ENCODE assay signal across 11 cellular contexts in genomic region chr9:37033753-37034319, GRCh38. TPM values are rescaled to one million over a fixed set of nuclear protein-coding genes. Genes with fewer than 3 reads are reported as not detected.
DNase-seq lines count a peak whose midpoint lies in the region; ATAC-seq and TF ChIP-seq lines count a peak whose summit lies in the region.
"Had no signal": no experiment of that assay in that cellular context is flagged by ENCODE, and none has a peak within 500 bp of the region (broad histone marks: within the 10 kb centered on the region; RNA-seq: fewer than 3 reads in every experiment).

TSS of gene PAX5 (minus strand) at chr9:37034268. CDS start at chr9:37034031, 237 bp downstream.

- TF ChIP-seq EP300 in suprapubic skin (IDR thresholded peaks at IDR 0.05) = no peak

- H3K9me3 ChIP-seq in suprapubic skin = no peaks in the 10 kb centered on the region

- peaks cover 100% of the 10 kb centered on the region for H3K27me3 ChIP-seq in suprapubic skin

- H3K27ac Mint-ChIP-seq in activated naive CD4-positive, alpha-beta T cell treated with anti-CD3 and anti-CD28 coated beads, Interleukin-2, amount 50 U/mL, for 24 hours = no peak within 1 kb of the TSS
- H3K27ac Mint-ChIP-seq in activated B cell treated with CpG ODN at 0.5 μM for 24 hours = peak within 1 kb of the TSS; percentile 96

- CTCF ChIA-PET in activated B cell treated with CpG ODN at 0.5 μM for 24 hours (lab: Charles Lee) = interaction anchor here (0.7 to 5.4 kb wide), 6 partner anchors 126 to 304 kb away, joined by 3 to 25 read pairs (median 4); no protein-coding TSS in a partner anchor

- H3K27me3 Mint-ChIP-seq in activated naive CD4-positive, alpha-beta T cell treated with anti-CD3 and anti-CD28 coated beads, Interleukin-2, amount 50 U/mL, for 24 hours = peaks cover 60% of the 10 kb centered on the region
- H3K27me3 Mint-ChIP-seq in activated B cell treated with CpG ODN at 0.5 μM for 24 hours = no peaks in the 10 kb centered on the region

- peaks cover 63% of the 10 kb centered on the region for H3K4me1 ChIP-seq in suprapubic skin

- H3K4me3 Mint-ChIP-seq in activated naive CD4-positive, alpha-beta T cell treated with anti-CD3 and anti-CD28 coated beads, Interleukin-2, amount 50 U/mL, for 24 hours = peak within 1 kb of the TSS; percentile 79
- peak within 1 kb of the TSS; percentile 90 for H3K4me3 Mint-ChIP-seq in activated B cell treated with CpG ODN at 0.5 μM for 24 hours

- H3K9me3 Mint-ChIP-seq in activated naive CD4-positive, alpha-beta T cell treated with anti-CD3 and anti-CD28 coated beads, Interleukin-2, amount 50 U/mL, for 24 hours = no peaks in the 10 kb centered on the region
- no peaks in the 10 kb centered on the region for H3K9me3 Mint-ChIP-seq in activated B cell treated with CpG ODN at 0.5 μM for 24 hours

- DNase-seq in activated naive CD4-positive, alpha-beta T cell (lab: John Stamatoyannopoulos, UW) = no peak
- DNase-seq in activated B cell treated with CpG ODN at 0.5 μM for 24 hours (no peak), kidney tubule cell (ENCODE audit: low spot score) (peak; percentile 25), suprapubic skin (ENCODE audit: low spot score in 2 of 2) (peak in 1 of 2 donors; percentile 68), NOMO-1 treated with DMSO at 0.1 percent for 48 hours (lab: John Stamatoyannopoulos, UW; ENCODE audit: unreplicated experiment) (no peak), posterior vena cava (ENCODE audit: low spot score) (no peak), left colon (no peak)
- DNase-seq: activated CD4-positive, alpha-beta T cell treated with anti-CD3 and anti-CD28 coated beads, Interleukin-2, amount 50 U/mL, for 4 hours; substantia nigra had no signal

- H3K36me3 Mint-ChIP-seq in activated naive CD4-positive, alpha-beta T cell treated with anti-CD3 and anti-CD28 coated beads, Interleukin-2, amount 50 U/mL, for 24 hours = peaks cover 4% of the 10 kb centered on the region
- peaks cover 56% of the 10 kb centered on the region for H3K36me3 Mint-ChIP-seq in activated B cell treated with CpG ODN at 0.5 μM for 24 hours (ENCODE audit: low read depth)

- ATAC-seq in activated B cell treated with CpG ODN at 0.5 μM for 24 hours (ENCODE audit: low read depth) = no peak
- no peak for ATAC-seq in left colon

- peak within 1 kb of the TSS; percentile 41 for H3K4me3 ChIP-seq in suprapubic skin

- no peaks in the 10 kb centered on the region for H3K36me3 ChIP-seq in suprapubic skin

- H3K4me1 Mint-ChIP-seq in activated naive CD4-positive, alpha-beta T cell treated with anti-CD3 and anti-CD28 coated beads, Interleukin-2, amount 50 U/mL, for 24 hours = peaks cover 58% of the 10 kb centered on the region
- peaks cover 72% of the 10 kb centered on the region for H3K4me1 Mint-ChIP-seq in activated B cell treated with CpG ODN at 0.5 μM for 24 hours

- TF ChIP-seq POLR2A in suprapubic skin (IDR thresholded peaks at IDR 0.05) = no peak

- intact Hi-C loops in activated B cell treated with CpG ODN at 0.5 μM for 24 hours (cut with micrococcal nuclease) = loop anchor here (1.0 to 5.0 kb wide), 6 partner anchors 86 to 453 kb away; partner anchors contain the start of genes POLR1E and ZCCHC7
- intact Hi-C loops in posterior vena cava (cut with DNase I) = no loop called here
- intact Hi-C loops in left colon (cut with DNase I, micrococcal nuclease) = loop anchor here in 1 of 2 donors (10.0 kb wide), 1 partner anchor 49 kb away; no protein-coding TSS in a partner anchor

- TF ChIP-seq CTCF in activated B cell treated with CpG ODN at 0.5 μM for 24 hours (IDR thresholded peaks at IDR 0.05) = no peak
- no peak for TF ChIP-seq CTCF in suprapubic skin (IDR thresholded peaks at IDR 0.05)

- no peak within 1 kb of the TSS for H3K27ac ChIP-seq in suprapubic skin

- POLR2A ChIA-PET in activated B cell treated with CpG ODN at 0.5 μM for 24 hours (lab: Charles Lee) = interaction anchor here (0.5 to 6.6 kb wide), 42 partner anchors 8 to 452 kb away, joined by 3 to 175 read pairs (median 8); partner anchors contain the start of genes POLR1E and ZCCHC7

- 24% methylated on average over 25 of the region's 27 CpGs for WGBS in suprapubic skin

RNA-seq across cellular contexts. Expression of gene PAX5, which starts in this region (rescaled TPM):
- total RNA-seq in activated B cell treated with CpG ODN at 0.5 μM for 24 hours (580 and 619 TPM in 2 replicates), suprapubic skin (under 1 TPM in 1 of 4 donors, not detected in 3; 0.04 TPM), posterior vena cava (under 1 TPM; 0.46 to 0.67 TPM), left colon (under 1 TPM; 0.46 to 0.59 TPM)
- total RNA-seq: renal cortical epithelial cell had no signal

Comparison
In these comparisons a context has a peak if more than half of its experiments do, and no peak if none do; other contexts are left out.
1. RNA of gene PAX5 (total RNA-seq): 580 to 619 TPM in activated B cell treated with CpG ODN at 0.5 μM for 24 hours; 0.46 to 0.67 TPM in posterior vena cava, 0.46 to 0.59 TPM in left colon and 0.04 TPM in suprapubic skin; every median in the first group is over 100 times any median in the second.